ENCODE assay signal across 2 cellular contexts in genomic region chr12:6945613-6946012, GRCh38.
TF ChIP-seq lines count a peak whose summit lies in the region.

No MANE protein-coding gene starts in this region.

TF ChIP-seq in A549, 52 proteins besides CTCF, POLR2A, EP300 and RAD21 (continued from another document):
- no peak for TF ChIP-seq REST (IDR thresholded peaks at IDR 0.05)
- TF ChIP-seq ELK1 (IDR thresholded peaks at IDR 0.05; ENCODE audit: low read depth, low read length), result no peak
- no peak for TF ChIP-seq HMGXB4 (CRISPR knock-in tag; IDR thresholded peaks at IDR 0.05; ENCODE audit: borderline replicate concordance)
- no peak for TF ChIP-seq E2F6 (IDR thresholded peaks at IDR 0.05; ENCODE audit: borderline replicate concordance, low read depth)
- no peak for TF ChIP-seq MAZ (IDR thresholded peaks at IDR 0.05; ENCODE audit: borderline replicate concordance, low read depth, low read length)
- TF ChIP-seq PHF8 (IDR thresholded peaks at IDR 0.05; ENCODE audit: borderline replicate concordance, low read depth), result no peak
- TF ChIP-seq NFE2L2 (conservative IDR thresholded peaks at IDR 0.05; ENCODE audit: low read length), result no peak
- no peak for TF ChIP-seq BCL3 (IDR thresholded peaks at IDR 0.05)
- TF ChIP-seq HES2 (IDR thresholded peaks at IDR 0.05), result no peak
- no peak for TF ChIP-seq HOXA7 (CRISPR knock-in tag; IDR thresholded peaks at IDR 0.05)
- no peak for TF ChIP-seq RNF2 (IDR thresholded peaks at IDR 0.05; ENCODE audit: borderline replicate concordance, low read depth)
- no peak for TF ChIP-seq ZFP36 (IDR thresholded peaks at IDR 0.05; ENCODE audit: borderline replicate concordance, partially characterized antibody)
- TF ChIP-seq ZSCAN20 (CRISPR knock-in tag; IDR thresholded peaks at IDR 0.05), result no peak

TF ChIP-seq in HEK293, 187 proteins besides CTCF, POLR2A, EP300 and RAD21 (continued from another document):
- no peak for TF ChIP-seq ZBTB49 (tag by site-specific recombination; IDR thresholded peaks at IDR 0.05; ENCODE audit: low read depth)
- 0 out of 2 replicates have a peak, but pooled peaks have one; percentile 0 for TF ChIP-seq ZBTB7A (tag by site-specific recombination; IDR thresholded peaks at IDR 0.05; ENCODE audit: low read depth)
